ENCODE assay signal across 13 cellular contexts in the genomic region with DNA sequence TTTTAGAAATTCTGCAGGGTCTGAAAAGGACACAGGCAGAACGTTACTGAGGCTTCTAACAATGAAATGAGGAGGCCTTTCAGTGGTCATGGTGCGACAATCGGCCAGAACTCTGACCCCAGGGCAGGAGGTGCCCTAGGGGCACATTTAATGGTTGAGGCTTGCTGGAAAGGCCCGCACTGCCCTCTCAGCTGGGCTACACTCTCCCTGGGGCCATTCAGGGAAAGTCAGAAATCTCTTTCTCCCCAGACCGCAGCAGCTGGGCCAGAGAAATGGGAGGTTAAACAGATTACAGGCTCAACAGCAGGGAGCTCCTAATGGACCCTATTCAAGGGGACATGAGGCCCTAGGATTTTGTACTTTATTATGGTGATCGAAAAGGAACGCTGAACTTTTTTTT.
"Had no signal": no experiment of that assay in that cellular context is flagged by ENCODE, and none has a peak within 500 bp of the region (broad histone marks: within the 10 kb centered on the region; RNA-seq: fewer than 3 reads in every experiment).

No MANE protein-coding gene starts in this region.

- DNase-seq: activated CD4-positive, alpha-beta T cell treated with anti-CD3 and anti-CD28 coated beads for 4 hours; activated CD8-positive, alpha-beta memory T cell treated with anti-CD3 and anti-CD28 coated beads, Interleukin-2, amount 50 U/mL, for 4 hours; activated CD8-positive, alpha-beta T cell treated with anti-CD3 and anti-CD28 coated beads for 36 hours; activated naive CD4-positive, alpha-beta T cell; aorta; foreskin keratinocyte; kidney; T-helper 9 cell; tibial artery had no signal

- H3K9ac ChIP-seq: parathyroid adenoma had no signal

- H2AFZ ChIP-seq: parathyroid adenoma had no signal

- H3K4me3 ChIP-seq: breast epithelium, right atrium auricular region, skin epidermis, tibial artery had no signal

- H3K27me3 ChIP-seq: right atrium auricular region had no signal

- H3K27ac Mint-ChIP-seq: activated CD8-positive, alpha-beta T cell treated with anti-CD3 and anti-CD28 coated beads for 36 hours had no signal

- H3K4me3 Mint-ChIP-seq: activated CD8-positive, alpha-beta T cell treated with anti-CD3 and anti-CD28 coated beads for 36 hours had no signal

- H3K36me3 ChIP-seq: breast epithelium, right atrium auricular region, tibial artery had no signal

- H3K79me2 ChIP-seq: parathyroid adenoma had no signal

- H3K4me1 ChIP-seq: breast epithelium, foreskin keratinocyte, right atrium auricular region had no signal

- H3K9me3 ChIP-seq: breast epithelium, right atrium auricular region had no signal

- ATAC-seq: activated CD8-positive, alpha-beta T cell treated with anti-CD3 and anti-CD28 coated beads for 36 hours; foreskin keratinocyte had no signal

- H3K9me3 Mint-ChIP-seq: activated CD8-positive, alpha-beta T cell treated with anti-CD3 and anti-CD28 coated beads for 36 hours had no signal

- H3K27ac ChIP-seq: breast epithelium, foreskin keratinocyte, parathyroid adenoma, right atrium auricular region, skin epidermis, tibial artery had no signal
